ENCODE assay signal across 20 cellular contexts in genomic region chr5:134088291-134088690, GRCh38. TPM values are rescaled to one million over a fixed set of nuclear protein-coding genes. Genes with fewer than 3 reads are reported as not detected.
DNase-seq lines count a peak whose midpoint lies in the region; ATAC-seq and TF ChIP-seq lines count a peak whose summit lies in the region.
"Had no signal": no experiment of that assay in that cellular context is flagged by ENCODE, and none has a peak within 500 bp of the region (broad histone marks: within the 10 kb centered on the region; RNA-seq: fewer than 3 reads in every experiment).

No MANE protein-coding gene starts in this region.

- H2AFZ ChIP-seq in GM23248: no peak overlapping the region
- H2AFZ ChIP-seq in neuronal stem cell (ENCODE audit: low read length): no peak overlapping the region

- H4K20me1 ChIP-seq in GM23248 (ENCODE audit: insufficient read depth): no peaks in the 10 kb centered on the region

- H3K79me2 ChIP-seq in GM23248 (ENCODE audit: insufficient read depth): no peaks in the 10 kb centered on the region

- H2AK5ac ChIP-seq in neuronal stem cell (ENCODE audit: low read depth, low read length): peak overlapping the region; percentile 76

- H3K27ac Mint-ChIP-seq in activated CD4-positive, alpha-beta T cell treated with anti-CD3 and anti-CD28 coated beads, Interleukin-2, amount 10 ng/mL, durations not matched to agents 7 days and 5 days: peak overlapping the region; percentile 90
- no peak overlapping the region for H3K27ac Mint-ChIP-seq in activated CD4-positive, alpha-beta T cell treated with anti-CD3 and anti-CD28 coated beads for 36 hours
- H3K27ac Mint-ChIP-seq: stimulated activated naive B cell treated with anti-CD40 and anti-IgM and Interleukin-4, amounts not matched to agents 10 μg/mL and 1 μg/mL and 100 μg/mL, for 72 hours had no signal

- H3K9me3 Mint-ChIP-seq in activated CD4-positive, alpha-beta T cell treated with anti-CD3 and anti-CD28 coated beads, Interleukin-2, amount 10 ng/mL, durations not matched to agents 7 days and 5 days: no peaks in the 10 kb centered on the region
- H3K9me3 Mint-ChIP-seq in activated CD4-positive, alpha-beta T cell treated with anti-CD3 and anti-CD28 coated beads for 36 hours (ENCODE audit: low read depth): no peaks in the 10 kb centered on the region
- H3K9me3 Mint-ChIP-seq: neural progenitor cell; stimulated activated naive B cell treated with anti-CD40 and anti-IgM and Interleukin-4, amounts not matched to agents 10 μg/mL and 1 μg/mL and 100 μg/mL, for 72 hours had no signal

- DNase-seq in activated CD4-positive, alpha-beta T cell treated with anti-CD3 and anti-CD28 coated beads, Interleukin-2, amount 10 ng/mL, durations not matched to agents 7 days and 5 days: no peak
- no peak for DNase-seq in activated CD4-positive, alpha-beta T cell treated with anti-CD3 and anti-CD28 coated beads for 36 hours
- DNase-seq in GM23248 (peak; percentile 26), astrocyte of the cerebellum (ENCODE audit: low read depth) (peak; percentile 63), neuronal stem cell (ENCODE audit: low spot score) (no peak), lower leg skin (ENCODE audit: low spot score in 2 of 2) (no peak), DMS79 (lab: John Stamatoyannopoulos, UW) (no peak), SKM-1 (lab: John Stamatoyannopoulos, UW; ENCODE audit: unreplicated experiment) (no peak)
- DNase-seq: activated CD8-positive, alpha-beta memory T cell treated with anti-CD3 and anti-CD28 coated beads, Interleukin-2, amount 50 U/mL, for 48 hours; central memory CD4-positive, alpha-beta T cell; effector CD8-positive, alpha-beta T cell; hippocampal formation; NCI-H2029; NCI-H510A; Right ventricle myocardium superior; stimulated activated naive B cell treated with anti-CD40 and anti-IgM and Interleukin-4, amounts not matched to agents 10 μg/mL and 1 μg/mL and 100 μg/mL, for 72 hours had no signal

- H3K9me2 ChIP-seq in GM23248 (ENCODE audit: insufficient read depth): no peaks in the 10 kb centered on the region

- H3K14ac ChIP-seq in neuronal stem cell (ENCODE audit: low read length): peak overlapping the region; percentile 91

- no peak overlapping the region for H3K4me3 ChIP-seq in GM23248
- no peak overlapping the region for H3K4me3 ChIP-seq in astrocyte of the cerebellum (ENCODE audit: low read depth, low read length)
- H3K4me3 ChIP-seq in neuronal stem cell (ENCODE audit: low read length in 2 of 2): no peak overlapping the region
- no peak overlapping the region for H3K4me3 ChIP-seq in lower leg skin (ENCODE audit: low read depth, poor library complexity, severe bottlenecking)
- H3K4me3 ChIP-seq: A549, neural progenitor cell, tibial nerve had no signal

- ATAC-seq in activated CD4-positive, alpha-beta T cell treated with anti-CD3 and anti-CD28 coated beads for 36 hours: no peak
- ATAC-seq: A549; activated CD4-positive, CD25-positive, alpha-beta regulatory T cell treated with anti-CD3 and anti-CD28 coated beads, Interleukin-2, amount 50 U/mL, for 24 hours; stimulated activated naive B cell treated with anti-CD40 and anti-IgM and Interleukin-4, amounts not matched to agents 10 μg/mL and 1 μg/mL and 100 μg/mL, for 72 hours had no signal

- H3F3A ChIP-seq in GM23248 (ENCODE audit: insufficient read depth): peaks cover 9% of the 10 kb centered on the region

- no peak overlapping the region for H2BK12ac ChIP-seq in neuronal stem cell (ENCODE audit: low read length)

- no peak overlapping the region for H2BK120ac ChIP-seq in neuronal stem cell (ENCODE audit: low read depth, low read length)

- peaks cover 5% of the 10 kb centered on the region; the same call in 1 of the 2 replicates for H3K4me1 ChIP-seq in GM23248 (ENCODE audit: insufficient read depth)
- H3K4me1 ChIP-seq in neuronal stem cell (ENCODE audit: control insufficient read depth in 2 of 2, insufficient read depth in 1 of 2, low read depth in 1 of 2, low read length in 2 of 2): peaks cover 0 to 10% of the 10 kb centered on the region in 2 donors

- H3K9me3 ChIP-seq in GM23248 (ENCODE audit: low read depth): no peaks in the 10 kb centered on the region
- H3K9me3 ChIP-seq in neuronal stem cell (replicated peaks in 1 of 2; ENCODE audit: control insufficient read depth in 2 of 2, insufficient read depth in 1 of 2, low read depth in 1 of 2, low read length in 2 of 2): no peaks in the 10 kb centered on the region
- H3K9me3 ChIP-seq: A549, tibial nerve had no signal

- H2BK5ac ChIP-seq in neuronal stem cell (ENCODE audit: low read length): no peak overlapping the region

- no peak for TF ChIP-seq POLR2A in lower leg skin (IDR thresholded peaks at IDR 0.05)

- POLR2A ChIA-PET in activated CD4-positive, alpha-beta T cell treated with anti-CD3 and anti-CD28 coated beads, Interleukin-2, amount 10 ng/mL, durations not matched to agents 7 days and 5 days (lab: Charles Lee): no interaction called here
- POLR2A ChIA-PET in activated CD4-positive, alpha-beta T cell treated with anti-CD3 and anti-CD28 coated beads for 36 hours (lab: Charles Lee): interaction anchor here (0.6 to 2.2 kb wide), 2 partner anchors 12 to 84 kb away, joined by 5 to 10 read pairs; no protein-coding TSS in a partner anchor

- peak overlapping the region; percentile 86 for H3K18ac ChIP-seq in neuronal stem cell (ENCODE audit: low read length)

- H3K4me1 Mint-ChIP-seq in activated CD4-positive, alpha-beta T cell treated with anti-CD3 and anti-CD28 coated beads, Interleukin-2, amount 10 ng/mL, durations not matched to agents 7 days and 5 days: peaks cover 89% of the 10 kb centered on the region
- H3K4me1 Mint-ChIP-seq in activated CD4-positive, alpha-beta T cell treated with anti-CD3 and anti-CD28 coated beads for 36 hours: peaks cover 88% of the 10 kb centered on the region

- H4K91ac ChIP-seq in neuronal stem cell (ENCODE audit: low read depth, low read length, poor library complexity): no peak overlapping the region

- no peak overlapping the region for H4K8ac ChIP-seq in neuronal stem cell (ENCODE audit: low read depth, low read length)

- H3K4me2 ChIP-seq in GM23248 (ENCODE audit: unreplicated experiment): no peak overlapping the region
- no peak overlapping the region for H3K4me2 ChIP-seq in neuronal stem cell (ENCODE audit: insufficient read depth, low read length, poor library complexity, severe bottlenecking)
- H3K4me2 ChIP-seq: A549, neural progenitor cell had no signal

- peaks cover 2% of the 10 kb centered on the region for H3K27me3 Mint-ChIP-seq in activated CD4-positive, alpha-beta T cell treated with anti-CD3 and anti-CD28 coated beads, Interleukin-2, amount 10 ng/mL, durations not matched to agents 7 days and 5 days
- peaks cover 1% of the 10 kb centered on the region for H3K27me3 Mint-ChIP-seq in activated CD4-positive, alpha-beta T cell treated with anti-CD3 and anti-CD28 coated beads for 36 hours
- H3K27me3 Mint-ChIP-seq: stimulated activated naive B cell treated with anti-CD40 and anti-IgM and Interleukin-4, amounts not matched to agents 10 μg/mL and 1 μg/mL and 100 μg/mL, for 72 hours had no signal

- H3K27me3 ChIP-seq in GM23248 (replicated peaks; ENCODE audit: insufficient read depth) (peaks cover 7% of the 10 kb centered on the region; the same call in 1 of the 2 replicates), neuronal stem cell (ENCODE audit: control insufficient read depth in 3 of 3, insufficient read depth in 3 of 3, low read depth in 1 of 3, low read length in 3 of 3) (peaks cover 0 to 18% (median 0%) of the 10 kb centered on the region in 3 experiments)
- H3K27me3 ChIP-seq: neural progenitor cell, tibial nerve had no signal

- no peak overlapping the region for H3K23ac ChIP-seq in neuronal stem cell (ENCODE audit: low read depth, low read length, poor library complexity)

- intact Hi-C loops in activated CD4-positive, alpha-beta T cell treated with anti-CD3 and anti-CD28 coated beads for 36 hours (cut with DNase I, micrococcal nuclease): loop anchor here in 1 of 2 experiments (5.0 kb wide), 1 partner anchor 49 kb away; no protein-coding TSS in a partner anchor
- intact Hi-C loops in lower leg skin (cut with DNase I; ENCODE audit: low total_unique reads): no loop called here

- CTCF ChIA-PET in activated CD4-positive, alpha-beta T cell treated with anti-CD3 and anti-CD28 coated beads, Interleukin-2, amount 10 ng/mL, durations not matched to agents 7 days and 5 days (lab: Charles Lee): interaction anchor here (1.3 to 2.8 kb wide), 3 partner anchors 13 to 49 kb away, joined by 3 to 30 read pairs (median 6); no protein-coding TSS in a partner anchor
- CTCF ChIA-PET in activated CD4-positive, alpha-beta T cell treated with anti-CD3 and anti-CD28 coated beads for 36 hours (lab: Charles Lee): interaction anchor here (0.7 to 7.5 kb wide), 6 partner anchors 13 to 50 kb away, joined by 3 to 83 read pairs (median 4); no protein-coding TSS in a partner anchor

- H3K9ac ChIP-seq in GM23248 (no peak overlapping the region), neuronal stem cell (ENCODE audit: low read depth, low read length, poor library complexity) (no peak overlapping the region)
- H3K9ac ChIP-seq: neural progenitor cell had no signal

- H2BK15ac ChIP-seq in neuronal stem cell (ENCODE audit: low read length): no peak overlapping the region

- no peak overlapping the region for H3K4me3 Mint-ChIP-seq in activated CD4-positive, alpha-beta T cell treated with anti-CD3 and anti-CD28 coated beads, Interleukin-2, amount 10 ng/mL, durations not matched to agents 7 days and 5 days
- H3K4me3 Mint-ChIP-seq in activated CD4-positive, alpha-beta T cell treated with anti-CD3 and anti-CD28 coated beads for 36 hours: no peak overlapping the region
- H3K4me3 Mint-ChIP-seq: neural progenitor cell; stimulated activated naive B cell treated with anti-CD40 and anti-IgM and Interleukin-4, amounts not matched to agents 10 μg/mL and 1 μg/mL and 100 μg/mL, for 72 hours had no signal

- in situ Hi-C loops in GM23248 (cut with MboI) (no loop called here), astrocyte of the cerebellum (cut with HindIII; ENCODE audit: low sequenced_read_pairs) (no loop called here)

- H3K4ac ChIP-seq in neuronal stem cell (ENCODE audit: low read length): no peak overlapping the region

- H3K36me3 ChIP-seq in GM23248 (ENCODE audit: low read depth) (no peaks in the 10 kb centered on the region), neuronal stem cell (replicated peaks in 1 of 2; ENCODE audit: control insufficient read depth in 2 of 2, insufficient read depth in 2 of 2, low read length in 2 of 2) (no peaks in the 10 kb centered on the region)
- H3K36me3 ChIP-seq: neural progenitor cell, tibial nerve had no signal

- H3K79me1 ChIP-seq in neuronal stem cell (ENCODE audit: low read depth, low read length): no peaks in the 10 kb centered on the region

- no peak overlapping the region for H3K27ac ChIP-seq in GM23248
- H3K27ac ChIP-seq in neuronal stem cell (replicated peaks; ENCODE audit: low read length): no peak overlapping the region
- H3K27ac ChIP-seq: neural progenitor cell, tibial nerve had no signal

- H3K36me3 Mint-ChIP-seq in activated CD4-positive, alpha-beta T cell treated with anti-CD3 and anti-CD28 coated beads, Interleukin-2, amount 10 ng/mL, durations not matched to agents 7 days and 5 days (ENCODE audit: low read depth): peaks cover 14% of the 10 kb centered on the region
- peaks cover 3% of the 10 kb centered on the region for H3K36me3 Mint-ChIP-seq in activated CD4-positive, alpha-beta T cell treated with anti-CD3 and anti-CD28 coated beads for 36 hours (ENCODE audit: low read depth)
- H3K36me3 Mint-ChIP-seq: neural progenitor cell; stimulated activated naive B cell treated with anti-CD40 and anti-IgM and Interleukin-4, amounts not matched to agents 10 μg/mL and 1 μg/mL and 100 μg/mL, for 72 hours had no signal

- no peak for TF ChIP-seq CTCF in astrocyte of the cerebellum (IDR thresholded peaks at IDR 0.05; ENCODE audit: low read depth, low read length, missing control alignments)
- TF ChIP-seq CTCF in lower leg skin (IDR thresholded peaks at IDR 0.05): no peak

RNA-seq across cellular contexts. Expression of gene TCF7, which starts 26.2 kb away (rescaled TPM):
- total RNA-seq in activated CD4-positive, alpha-beta T cell treated with anti-CD3 and anti-CD28 coated beads, Interleukin-2, amount 10 ng/mL, durations not matched to agents 7 days and 5 days: 100 to 1,000 TPM; 271 to 283 TPM
- total RNA-seq in activated CD4-positive, alpha-beta T cell treated with anti-CD3 and anti-CD28 coated beads for 36 hours: 100 to 1,000 TPM in 1 of 2 experiments, 10 to 100 TPM in 1; 94.8 to 117 TPM
- 1.4 and 2.5 TPM in 2 replicates for total RNA-seq in GM23248 (2014; rRNA removed; shearing (Covaris generic))
- polyA plus RNA-seq in GM23248 (2016; fragmentation: Nextera tagmentation; extraction: Ambion mirVana): 2.4 and 2.7 TPM in 2 replicates
- polyA plus RNA-seq in neuronal stem cell (2013, experiment 1 of 2): 4.1 TPM
- 4.2 TPM for polyA plus RNA-seq in neuronal stem cell (2013, experiment 2 of 2)
- 1 to 10 TPM; 2.6 to 6.2 (median 5.1) TPM for total RNA-seq in lower leg skin

Comparison
In these comparisons a context has a peak if more than half of its experiments do, and no peak if none do; other contexts are left out.
1. DNase-seq: peak in GM23248 (single experiment) and astrocyte of the cerebellum (single experiment); none in activated CD4-positive, alpha-beta T cell treated with anti-CD3 and anti-CD28 coated beads, Interleukin-2, amount 10 ng/mL, durations not matched to agents 7 days and 5 days (single experiment), activated CD4-positive, alpha-beta T cell treated with anti-CD3 and anti-CD28 coated beads for 36 hours (single experiment), neuronal stem cell (single experiment), lower leg skin (0 of 2), DMS79 (single experiment) and SKM-1 (single experiment).
2. RNA of gene TCF7, which starts 26.2 kb away (total RNA-seq): 271 to 283 TPM in activated CD4-positive, alpha-beta T cell treated with anti-CD3 and anti-CD28 coated beads, Interleukin-2, amount 10 ng/mL, durations not matched to agents 7 days and 5 days and 94.8 to 117 TPM in activated CD4-positive, alpha-beta T cell treated with anti-CD3 and anti-CD28 coated beads for 36 hours; 2.6 to 6.2 TPM in lower leg skin and 1.4 to 2.5 TPM in GM23248; every median in the first group is over 10 times any median in the second.